In the genomic region with DNA sequence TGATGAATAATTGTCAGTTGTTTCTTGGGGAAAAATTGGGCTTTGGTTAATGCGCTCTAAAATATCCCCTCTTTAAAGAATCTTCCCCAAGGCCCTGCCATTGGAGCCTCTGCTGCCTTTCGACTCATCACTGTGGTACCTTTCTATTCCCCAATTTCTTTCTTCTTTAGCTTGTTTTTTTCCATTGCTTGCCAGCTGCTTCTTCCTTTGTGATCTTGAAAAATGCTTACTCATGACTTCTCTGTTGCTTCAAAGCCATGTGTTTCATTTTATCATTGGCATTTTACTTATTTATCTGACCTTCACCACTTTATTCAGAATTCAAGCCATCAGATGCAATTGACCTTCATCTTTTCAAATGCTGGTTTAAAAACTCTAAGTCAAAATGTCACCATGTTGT, we compare ENCODE assay signal across 7 cellular contexts.
"Had no signal": no experiment of that assay in that cellular context is flagged by ENCODE, and none has a peak within 500 bp of the region (broad histone marks: within the 10 kb centered on the region; RNA-seq: fewer than 3 reads in every experiment).

No MANE protein-coding gene starts in this region.

- H3K27ac ChIP-seq: GM23248 had no signal

- DNase-seq: GM23248, GOT3, H9, HCEC 1CT, KG1 had no signal

- H2AFZ ChIP-seq: GM23248 had no signal

- H3K9ac ChIP-seq: GM23248 had no signal

- FAIRE-seq: H54, HTR-8/SVneo had no signal

- H3K4me3 ChIP-seq: GM23248 had no signal
